In the genomic region with DNA sequence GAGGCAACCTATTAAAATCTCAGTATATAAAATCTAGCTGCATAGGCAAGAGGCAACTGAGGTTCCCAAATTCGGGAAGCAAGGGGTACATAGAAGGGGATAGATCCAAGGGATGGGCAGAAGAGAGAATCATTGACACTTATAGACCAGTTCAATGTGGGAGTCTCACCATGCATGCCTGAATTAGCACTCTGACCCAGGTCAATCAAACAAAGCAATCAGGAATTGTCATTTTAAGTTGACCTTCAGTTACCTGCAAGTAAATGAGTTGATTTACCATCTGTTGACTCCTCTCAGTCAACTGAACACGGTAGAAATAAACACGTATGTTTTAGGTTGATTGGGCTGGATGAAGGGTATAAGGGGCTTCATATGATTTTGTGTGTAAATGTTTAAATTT, we compare ENCODE assay signal across 26 cellular contexts. TPM values are rescaled to one million over a fixed set of nuclear protein-coding genes. Genes with fewer than 3 reads are reported as not detected.
DNase-seq lines count a peak whose midpoint lies in the region; ATAC-seq, FAIRE-seq and TF ChIP-seq lines count a peak whose summit lies in the region.
"Had no signal": no experiment of that assay in that cellular context is flagged by ENCODE, and none has a peak within 500 bp of the region (broad histone marks: within the 10 kb centered on the region; RNA-seq: fewer than 3 reads in every experiment).

No MANE protein-coding gene starts in this region.

- H3K4me1 ChIP-seq in A549 (peaks cover 2% of the 10 kb centered on the region; the same call in 2 of the 3 replicates), GM23338 (ENCODE audit: insufficient read depth) (no peaks in the 10 kb centered on the region), trophoblast cell (ENCODE audit: control insufficient read depth in 1 of 2, insufficient read depth in 2 of 2, low read length in 2 of 2) (peaks cover 16 to 23% of the 10 kb centered on the region in 2 experiments)
- H3K4me1 ChIP-seq: BE2C, HAP-1 had no signal

- H2BK120ac ChIP-seq in trophoblast cell (ENCODE audit: insufficient read depth, low read length, poor library complexity) = no peak overlapping the region

- H4K12ac ChIP-seq in trophoblast cell (ENCODE audit: low read depth, low read length) = no peak overlapping the region

- H3K27me3 Mint-ChIP-seq in GM23338 (ENCODE audit: insufficient read depth, low read depth, poor library complexity) = peaks cover 10% of the 10 kb centered on the region

- H2AK5ac ChIP-seq in trophoblast cell (ENCODE audit: low read length) = no peak overlapping the region

- H3K4me1 Mint-ChIP-seq in GM23338 = no peaks in the 10 kb centered on the region
- H3K4me1 Mint-ChIP-seq: CD4-positive, CD25-positive, alpha-beta regulatory T cell had no signal

- H3K14ac ChIP-seq in trophoblast cell (ENCODE audit: low read length) = no peak overlapping the region

- TF ChIP-seq POLR2A in A549 (IDR thresholded peaks at IDR 0.05; ENCODE audit: low read length) = no peak

- H2AFZ ChIP-seq in GM23338 = 0 out of 2 replicates have a peak overlapping the region, but pooled peaks have one; percentile 47
- H2AFZ ChIP-seq in trophoblast cell (ENCODE audit: insufficient read depth, low read length, poor library complexity) = no peak overlapping the region

- no peak overlapping the region for H3K18ac ChIP-seq in trophoblast cell (ENCODE audit: low read length)

- peak overlapping the region in 1 of 2 experiments; percentile 53; a peak in 1 of 6 replicates for H3K27ac ChIP-seq in A549
- H3K27ac ChIP-seq in GM23338 (ENCODE audit: low read depth) = no peak overlapping the region
- no peak overlapping the region for H3K27ac ChIP-seq in trophoblast cell (ENCODE audit: low read depth, low read length)
- H3K27ac ChIP-seq: 22Rv1; BLaER1 treated with 17β-estradiol and CSF1 and Interleukin-3, amounts not matched to agents 10 nM and 100 nM had no signal

- no peaks in the 10 kb centered on the region; the same call in 2 of the 3 replicates for H3K9me3 Mint-ChIP-seq in GM23338
- H3K9me3 Mint-ChIP-seq: CD8-positive, alpha-beta T cell; HFFc6 had no signal

- H3K9me2 ChIP-seq in GM23338 (ENCODE audit: insufficient read depth) = 0 out of 2 replicates have a peak, but pooled peaks cover 15% of the 10 kb centered on the region

- 31% methylated on average over 3 of the region's 3 CpGs for WGBS in A549 (ENCODE audit: missing lambda C conversion rate)
- WGBS in trophoblast cell (ENCODE audit: extremely low coverage, insufficient coverage, insufficient read length) = no CpG with 5 or more reads among the region's 3 CpGs

- H2BK12ac ChIP-seq in trophoblast cell (ENCODE audit: low read length) = no peak overlapping the region

- DNase-seq in A549 (ENCODE audit: low read depth in 1 of 2, low spot score in 1 of 2) (no peak), GM23338 (ENCODE audit: low spot score) (no peak), left lobe of liver (ENCODE audit: low spot score) (no peak), trophoblast cell (no peak), NCI-H1436 treated with DMSO at 0.1 percent for 48 hours (lab: John Stamatoyannopoulos, UW) (no peak)
- DNase-seq: ACHN; AML-193; BE2C; CD4-positive, CD25-positive, alpha-beta regulatory T cell; CD8-positive, alpha-beta T cell; DMS 273 treated with DMSO at 0.1 percent for 48 hours; DMS79; EL; GDM1; GOT3; HFFc6 had no signal

- H2BK5ac ChIP-seq in trophoblast cell (ENCODE audit: low read depth, low read length, poor library complexity) = no peak overlapping the region

- no peak overlapping the region for H3K4me3 ChIP-seq in A549
- no peak overlapping the region for H3K4me3 ChIP-seq in GM23338
- no peak overlapping the region for H3K4me3 ChIP-seq in trophoblast cell (ENCODE audit: low read depth, low read length)
- H3K4me3 ChIP-seq: BLaER1 treated with 17β-estradiol and CSF1 and Interleukin-3, amounts not matched to agents 10 nM and 100 nM; GM12878; HAP-1 had no signal

- CTCF ChIA-PET in A549 (lab: Yijun Ruan, JAX) = interaction anchor here (0.6 to 1.2 kb wide), 2 partner anchors 9 to 482 kb away, joined by 3 to 4 read pairs; no protein-coding TSS in a partner anchor

- H3K27ac Mint-ChIP-seq in GM23338 = no peak overlapping the region
- H3K27ac Mint-ChIP-seq: CD4-positive, CD25-positive, alpha-beta regulatory T cell; CD8-positive, alpha-beta T cell; HFFc6 had no signal

- no peak overlapping the region for H3K23ac ChIP-seq in trophoblast cell (ENCODE audit: low read length)

- no peak for TF ChIP-seq RAD21 in A549 (conservative IDR thresholded peaks at IDR 0.05 in 1 of 2, IDR thresholded peaks at IDR 0.05 in 1 of 2)

- no peak for ATAC-seq in A549
- ATAC-seq in GM23338 = no peak
- ATAC-seq in left lobe of liver = peak; percentile 51
- ATAC-seq in GM21737 (IDR thresholded peaks at IDR 0.05; ENCODE audit: unreplicated experiment) = no peak
- ATAC-seq in GM18873 (IDR thresholded peaks at IDR 0.05; ENCODE audit: low FRiP score, unreplicated experiment) = no peak
- ATAC-seq in GM19397 (IDR thresholded peaks at IDR 0.05; ENCODE audit: unreplicated experiment) = no peak
- ATAC-seq: CD8-positive, alpha-beta T cell; GM12878 had no signal

- H3K4me3 Mint-ChIP-seq in GM23338 = no peak overlapping the region
- H3K4me3 Mint-ChIP-seq: CD4-positive, CD25-positive, alpha-beta regulatory T cell; CD8-positive, alpha-beta T cell; HFFc6 had no signal

- H3K36me3 ChIP-seq in GM23338 (ENCODE audit: insufficient read depth) = no peaks in the 10 kb centered on the region
- no peaks in the 10 kb centered on the region for H3K36me3 ChIP-seq in trophoblast cell (ENCODE audit: control insufficient read depth in 1 of 2, insufficient read depth in 2 of 2, low read length in 2 of 2)
- H3K36me3 ChIP-seq: BE2C; BLaER1 treated with 17β-estradiol and CSF1 and Interleukin-3, amounts not matched to agents 10 nM and 100 nM; HAP-1 had no signal

- POLR2A ChIA-PET in A549 (lab: Yijun Ruan, JAX) = no interaction called here

- H3K79me2 ChIP-seq in GM23338 (replicated peaks; ENCODE audit: insufficient read depth) = no peaks in the 10 kb centered on the region
- no peaks in the 10 kb centered on the region for H3K79me2 ChIP-seq in trophoblast cell (ENCODE audit: control insufficient read depth, insufficient read depth, low read length, poor library complexity)

- H3F3A ChIP-seq in GM23338 (replicated peaks; ENCODE audit: low read depth) = no peaks in the 10 kb centered on the region

- no peak for TF ChIP-seq EP300 in A549 (IDR thresholded peaks at IDR 0.05)

- H3K4me2 ChIP-seq in A549 (no peak overlapping the region), GM23338 (no peak overlapping the region), trophoblast cell (ENCODE audit: low read length) (no peak overlapping the region)
- H3K4me2 ChIP-seq: BLaER1 treated with 17β-estradiol and CSF1 and Interleukin-3, amounts not matched to agents 10 nM and 100 nM had no signal

- H3K27me3 ChIP-seq in GM23338 (ENCODE audit: insufficient read depth) (no peaks in the 10 kb centered on the region), trophoblast cell (ENCODE audit: insufficient read depth, low read length) (no peaks in the 10 kb centered on the region)
- H3K27me3 ChIP-seq: BE2C; BLaER1 treated with 17β-estradiol and CSF1 and Interleukin-3, amounts not matched to agents 10 nM and 100 nM had no signal

- H4K8ac ChIP-seq in trophoblast cell (ENCODE audit: low read depth, low read length) = no peak overlapping the region

- peak overlapping the region; percentile 26 for H4K91ac ChIP-seq in trophoblast cell (ENCODE audit: low read depth, low read length)

- H3K9me3 ChIP-seq in A549 (no peaks in the 10 kb centered on the region), trophoblast cell (ENCODE audit: insufficient read depth, low read depth, low read length) (no peaks in the 10 kb centered on the region)
- H3K9me3 ChIP-seq: BE2C, HAP-1 had no signal

- H3K36me3 Mint-ChIP-seq in GM23338 (ENCODE audit: low read depth) = no peaks in the 10 kb centered on the region
- H3K36me3 Mint-ChIP-seq: CD4-positive, CD25-positive, alpha-beta regulatory T cell; CD8-positive, alpha-beta T cell had no signal

- H3K79me1 ChIP-seq in trophoblast cell (ENCODE audit: low read length) = peaks cover 15% of the 10 kb centered on the region

- TF ChIP-seq CTCF in A549 (IDR thresholded peaks at IDR 0.05) = no peak
- TF ChIP-seq CTCF in GM23338 (conservative IDR thresholded peaks at IDR 0.05; ENCODE audit: low read depth in 2 of 2) = no peak

- no peak overlapping the region for H3K4ac ChIP-seq in trophoblast cell (ENCODE audit: low read depth, low read length)

- H4K20me1 ChIP-seq in GM23338 (replicated peaks; ENCODE audit: insufficient read depth) = no peaks in the 10 kb centered on the region
- H4K20me1 ChIP-seq: BLaER1 treated with 17β-estradiol and CSF1 and Interleukin-3, amounts not matched to agents 10 nM and 100 nM had no signal

- no peak overlapping the region for H3K9ac ChIP-seq in trophoblast cell (ENCODE audit: low read length)
- H3K9ac ChIP-seq: BLaER1 treated with 17β-estradiol and CSF1 and Interleukin-3, amounts not matched to agents 10 nM and 100 nM had no signal

- peak; percentile 73 for FAIRE-seq in A549 (lab: Jason Lieb, UNC)
- FAIRE-seq: A204.1, D721Med, H54 had no signal

TF ChIP-seq in A549, 52 proteins besides CTCF, POLR2A, EP300 and RAD21 (continues in another document):
- TF ChIP-seq KDM5A (IDR thresholded peaks at IDR 0.05) (no peak), JUNB (IDR thresholded peaks at IDR 0.05) (no peak), HDAC2 (IDR thresholded peaks at IDR 0.05) (no peak), EHMT2 (IDR thresholded peaks at IDR 0.05; ENCODE audit: low read depth) (no peak), RNF2 (IDR thresholded peaks at IDR 0.05; ENCODE audit: borderline replicate concordance, low read depth) (no peak)

RNA-seq across cellular contexts. Expression of gene PIAS1, which starts 33.4 kb away (rescaled TPM):
- polyA plus RNA-seq in A549 (2011; rRNA removed) (49.5 and 53.7 TPM in 2 replicates), A549 (2017; fragmentation: RNase III; extraction: RNeasy Plus Mini Kit Qiagen cat#74134 plus additional on column Dnase treatment) (18.0 to 23.2 TPM (median 21.4 TPM) in 3 replicates), GM23338 (2016; fragmentation: Nextera tagmentation; extraction: Ambion mirVana) (23.3 and 30.7 TPM in 2 replicates)
- 15.7 and 16.1 TPM in 2 replicates for polyA plus RNA-seq in A549 (2012; cell fraction: cytosol; rRNA removed)
- 17.4 and 24.2 TPM in 2 replicates for polyA plus RNA-seq in A549 (2012; cell fraction: nucleus; rRNA removed)
- polyA minus RNA-seq in A549 (2011; rRNA and poly(A)+ RNA removed) = 97.3 and 119 TPM in 2 replicates
- 20.0 and 32.1 TPM in 2 replicates for total RNA-seq in GM23338 (2014; rRNA removed; shearing (Covaris generic))
- total RNA-seq in left lobe of liver = 13.2 TPM
- polyA plus RNA-seq in trophoblast cell (2013) = 50.5 and 52.4 TPM in 2 replicates
